7 cellular contexts compared by ENCODE assay signal in genomic region chr17:75032896-75033294, GRCh38. TPM values are rescaled to one million over a fixed set of nuclear protein-coding genes. Genes with fewer than 3 reads are reported as not detected.
DNase-seq lines count a peak whose midpoint lies in the region; ATAC-seq and TF ChIP-seq lines count a peak whose summit lies in the region.

No MANE protein-coding gene starts in this region.

- H3K27me3 ChIP-seq in H9 (ENCODE audit: insufficient read depth, low read length) (no peaks in the 10 kb centered on the region), esophagus muscularis mucosa (no peaks in the 10 kb centered on the region)

- no peak overlapping the region for H4K8ac ChIP-seq in H9 (replicated peaks; ENCODE audit: insufficient read length, low read depth, low read length)

- no peak overlapping the region for H3K56ac ChIP-seq in H9 (ENCODE audit: insufficient read length, low read depth, low read length)

- H3K4ac ChIP-seq in H9 (ENCODE audit: low read depth, low read length), result no peak overlapping the region

- TF ChIP-seq EP300 in esophagus muscularis mucosa (IDR thresholded peaks at IDR 0.05), result no peak

- peak overlapping the region; percentile 67 to 88 (median 76) for H3K4me3 ChIP-seq in esophagus muscularis mucosa

- no peak overlapping the region for H3K23ac ChIP-seq in H9 (ENCODE audit: insufficient read length, low read depth, low read length)

- peaks cover 25 to 30% of the 10 kb centered on the region in 2 experiments for H3K9me3 Mint-ChIP-seq in H9

- no peak overlapping the region for H3T11ph ChIP-seq in H9 (ENCODE audit: low read length)

- H3K9ac ChIP-seq in H9 (ENCODE audit: extremely low read depth, insufficient read length, low read length), result no peak overlapping the region

- H3K4me2 ChIP-seq in H9 (ENCODE audit: insufficient read depth, insufficient read length, low read length), result peak overlapping the region; percentile 53

- peaks cover 0 to 2% (median under 1%) of the 10 kb centered on the region in 4 donors for H3K36me3 ChIP-seq in esophagus muscularis mucosa

- no peak overlapping the region for H2BK12ac ChIP-seq in H9 (ENCODE audit: insufficient read length, low read depth, low read length)

- H3K79me1 ChIP-seq in H9 (ENCODE audit: insufficient read depth, low read depth, low read length, poor library complexity, severe bottlenecking), result no peaks in the 10 kb centered on the region

- DNase-seq in H9 (no peak), RPMI8226 (peak; percentile 76), esophagus muscularis mucosa (ENCODE audit: extremely low spot score) (no peak), retina (peak; percentile 53), H4 (ENCODE audit: low spot score) (no peak), GF-D8 (lab: John Stamatoyannopoulos, UW) (no peak)

- no peaks in the 10 kb centered on the region for H3K79me2 ChIP-seq in H9 (ENCODE audit: insufficient read depth, low read length)

- no peak overlapping the region for H3K18ac ChIP-seq in H9 (ENCODE audit: insufficient read length, low read depth, low read length)

- H2BK20ac ChIP-seq in H9 (ENCODE audit: low read depth, low read length, poor library complexity, severe bottlenecking), result no peak overlapping the region

- peaks cover 3% of the 10 kb centered on the region for H3K23me2 ChIP-seq in H9 (ENCODE audit: insufficient read length, low read depth, low read length, poor library complexity, severe bottlenecking)

- H3K27me3 Mint-ChIP-seq in H9 (ENCODE audit: low read depth), result peaks cover 20% of the 10 kb centered on the region

- H3K14ac ChIP-seq in H9 (ENCODE audit: insufficient read depth, low read length), result no peak overlapping the region

- no peaks in the 10 kb centered on the region for H4K20me1 ChIP-seq in H9 (ENCODE audit: control insufficient read depth, insufficient read depth, insufficient read length)

- H3K9me3 ChIP-seq in H9 (ENCODE audit: control insufficient read depth, low read depth, low read length) (no peaks in the 10 kb centered on the region), esophagus muscularis mucosa (no peaks in the 10 kb centered on the region)

- H2BK120ac ChIP-seq in H9 (ENCODE audit: low read depth, low read length, poor library complexity, severe bottlenecking), result no peak overlapping the region

- peaks cover 15 to 24% of the 10 kb centered on the region in 2 experiments for H3K4me1 Mint-ChIP-seq in H9

- H3K27ac ChIP-seq in H9 (ENCODE audit: insufficient read length, low read depth, low read length) (no peak overlapping the region), esophagus muscularis mucosa (replicated peaks in 1 of 4) (peak overlapping the region; percentile 92 to 98 (median 96))

- H3K4me1 ChIP-seq in H9 (ENCODE audit: insufficient read depth, low read length) (no peaks in the 10 kb centered on the region; the same call in 1 of the 2 replicates), esophagus muscularis mucosa (peaks cover 37 to 52% (median 50%) of the 10 kb centered on the region in 4 donors)

- TF ChIP-seq POLR2A in esophagus muscularis mucosa (IDR thresholded peaks at IDR 0.05; ENCODE audit: low read depth), result no peak

- ATAC-seq in GM21390 (IDR thresholded peaks at IDR 0.05; ENCODE audit: unreplicated experiment), result no peak

- no peak overlapping the region for H2AFZ ChIP-seq in H9 (ENCODE audit: low read length)

- peaks cover 6 to 22% (median 15%) of the 10 kb centered on the region in 3 experiments; a peak in 6 of 7 replicates for H3K36me3 Mint-ChIP-seq in H9 (ENCODE audit: insufficient read depth in 1 of 3, low read depth in 3 of 3)

- TF ChIP-seq CTCF in H9 (conservative IDR thresholded peaks at IDR 0.05), result no peak
- TF ChIP-seq CTCF in esophagus muscularis mucosa (IDR thresholded peaks at IDR 0.05), result no peak

- no peak overlapping the region for H4K5ac ChIP-seq in H9 (ENCODE audit: insufficient read length, low read depth, low read length)

- H2AK5ac ChIP-seq in H9 (ENCODE audit: insufficient read length, low read length), result no peak overlapping the region

- no peak overlapping the region for H3K27ac Mint-ChIP-seq in H9

- peak overlapping the region; percentile 96 to 98 for H3K4me3 Mint-ChIP-seq in H9

- intact Hi-C loops in esophagus muscularis mucosa (cut with DNase I), result loop anchor here (5.0 kb wide), 2 partner anchors 46 to 61 kb away; partner anchors contain the start of genes CDR2L and HID1

- no CpG with 5 or more reads among the region's 8 CpGs for WGBS in H9 (ENCODE audit: extremely low coverage, insufficient read length, low lambda C conversion rate)
- 4% methylated on average over 8 of the region's 8 CpGs for WGBS in esophagus muscularis mucosa

- no peak overlapping the region for H4K91ac ChIP-seq in H9 (ENCODE audit: insufficient read length, low read depth, low read length)

- no peak overlapping the region for H2BK15ac ChIP-seq in H9 (ENCODE audit: low read depth, low read length)

- no peak overlapping the region for H2BK5ac ChIP-seq in H9 (ENCODE audit: insufficient read length, low read length)

RNA-seq across cellular contexts. Expression of gene ATP5PD, which starts 13.9 kb away (rescaled TPM):
- 344 TPM in 2 replicates for total RNA-seq in H9 (2021)
- 100 to 1,000 TPM; 202 to 388 (median 256) TPM for total RNA-seq in esophagus muscularis mucosa
- total RNA-seq in H4 (2014; rRNA removed; shearing (Covaris generic)), result 595 and 655 TPM in 2 replicates

RNA-seq across cellular contexts. Expression of gene KCTD2, which starts 14.1 kb away (rescaled TPM):
- 40.1 and 41.6 TPM in 2 replicates for total RNA-seq in H9 (2021)
- 10 to 100 TPM; 20.3 to 37.7 (median 29.9) TPM for total RNA-seq in esophagus muscularis mucosa
- total RNA-seq in H4 (2014; rRNA removed; shearing (Covaris generic)), result 14.3 and 16.5 TPM in 2 replicates

RNA-seq across cellular contexts. Expression of gene MRPL58, which starts 20.4 kb away (rescaled TPM):
- 41.0 and 43.2 TPM in 2 replicates for total RNA-seq in H9 (2021)
- total RNA-seq in esophagus muscularis mucosa, result 10 to 100 TPM; 34.9 to 47.8 (median 40.2) TPM
- total RNA-seq in H4 (2014; rRNA removed; shearing (Covaris generic)), result 89.4 and 107 TPM in 2 replicates

RNA-seq across cellular contexts. Expression of gene CDR2L, which starts 45.5 kb away (rescaled TPM):
- total RNA-seq in H9 (2021) (23.3 and 24.0 TPM in 2 replicates), esophagus muscularis mucosa (10 to 100 TPM; 14.6 to 36.7 (median 24.3) TPM)
- total RNA-seq in H4 (2014; rRNA removed; shearing (Covaris generic)), result 3.3 and 5.8 TPM in 2 replicates

RNA-seq across cellular contexts. Expression of gene SLC16A5, which starts 54.9 kb away (rescaled TPM):
- total RNA-seq in H9 (2021) (17.0 and 17.1 TPM in 2 replicates), esophagus muscularis mucosa (1 to 10 TPM; 3.8 to 9.7 (median 7.6) TPM)
- total RNA-seq in H4 (2014; rRNA removed; shearing (Covaris generic)), result not detected in 2 replicates

Comparison
In these comparisons a context has a peak if more than half of its experiments do, and no peak if none do; other contexts are left out.
1. DNase-seq: peak in RPMI8226 (single experiment) and retina (single experiment); none in H9 (single experiment), esophagus muscularis mucosa (single experiment), H4 (single experiment) and GF-D8 (single experiment).